8 cellular contexts compared by ENCODE assay signal in the genomic region with DNA sequence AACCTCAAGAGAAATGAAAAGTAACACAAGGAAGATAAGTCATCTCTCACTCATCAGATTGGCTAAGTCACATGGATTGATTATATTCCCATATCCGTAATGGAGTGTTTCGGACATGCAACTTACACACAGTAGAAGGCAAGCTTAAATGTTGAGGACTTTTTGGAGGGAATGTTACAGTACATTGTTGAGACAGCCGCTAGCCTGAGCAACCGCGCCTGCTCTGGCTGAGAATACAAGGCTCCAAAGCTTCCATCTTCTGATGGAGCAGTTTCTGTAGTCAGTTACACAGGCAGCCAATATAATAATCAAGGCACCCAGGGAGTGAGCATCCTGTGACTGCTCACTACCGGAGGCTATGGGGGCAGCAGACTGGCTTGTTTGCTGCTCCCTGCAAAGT. TPM values are rescaled to one million over a fixed set of nuclear protein-coding genes. Genes with fewer than 3 reads are reported as not detected.
DNase-seq lines count a peak whose midpoint lies in the region; ATAC-seq lines count a peak whose summit lies in the region.

No MANE protein-coding gene starts in this region.

- peaks cover 0 to 5% of the 10 kb centered on the region in 2 donors for H3K27me3 Mint-ChIP-seq in T-cell
- no peaks in the 10 kb centered on the region for H3K27me3 Mint-ChIP-seq in stimulated activated memory B cell treated with anti-CD40 and anti-IgM and Interleukin-4, amounts not matched to agents 10 μg/mL and 1 μg/mL and 100 μg/mL, for 72 hours

- no peaks in the 10 kb centered on the region for H3K9me3 Mint-ChIP-seq in T-cell
- no peaks in the 10 kb centered on the region for H3K9me3 Mint-ChIP-seq in stimulated activated memory B cell treated with anti-CD40 and anti-IgM and Interleukin-4, amounts not matched to agents 10 μg/mL and 1 μg/mL and 100 μg/mL, for 72 hours

- H3K36me3 Mint-ChIP-seq in T-cell: no peaks in the 10 kb centered on the region
- no peaks in the 10 kb centered on the region for H3K36me3 Mint-ChIP-seq in stimulated activated memory B cell treated with anti-CD40 and anti-IgM and Interleukin-4, amounts not matched to agents 10 μg/mL and 1 μg/mL and 100 μg/mL, for 72 hours

- POLR2A ChIA-PET in T-cell (lab: Charles Lee): interaction anchor here (0.5 to 0.7 kb wide), 3 partner anchors 131 to 501 kb away, joined by 4 to 7 read pairs (median 4); no protein-coding TSS in a partner anchor

- CTCF ChIA-PET in T-cell (lab: Charles Lee): interaction anchor here (0.5 to 0.6 kb wide), 3 partner anchors 21 to 377 kb away, joined by 3 to 5 read pairs (median 4); no protein-coding TSS in a partner anchor

- peaks cover 23 to 28% (median 25%) of the 10 kb centered on the region in 3 donors for H3K4me1 Mint-ChIP-seq in T-cell
- H3K4me1 Mint-ChIP-seq in stimulated activated memory B cell treated with anti-CD40 and anti-IgM and Interleukin-4, amounts not matched to agents 10 μg/mL and 1 μg/mL and 100 μg/mL, for 72 hours: peaks cover 18% of the 10 kb centered on the region

- peak overlapping the region; percentile 70 to 92 (median 91) for H3K4me3 Mint-ChIP-seq in T-cell
- H3K4me3 Mint-ChIP-seq in stimulated activated memory B cell treated with anti-CD40 and anti-IgM and Interleukin-4, amounts not matched to agents 10 μg/mL and 1 μg/mL and 100 μg/mL, for 72 hours: peak overlapping the region; percentile 76

- peak overlapping the region; percentile 92 to 97 for H3K27ac Mint-ChIP-seq in T-cell
- H3K27ac Mint-ChIP-seq in stimulated activated memory B cell treated with anti-CD40 and anti-IgM and Interleukin-4, amounts not matched to agents 10 μg/mL and 1 μg/mL and 100 μg/mL, for 72 hours: peak overlapping the region; percentile 48

- peak; percentile 65 for DNase-seq in NCI-H748 (lab: John Stamatoyannopoulos, UW; ENCODE audit: unreplicated experiment)
- DNase-seq in NCI-H748 treated with DMSO at 0.1 percent for 48 hours (lab: John Stamatoyannopoulos, UW): no peak
- no peak for DNase-seq in T-cell
- DNase-seq in foreskin melanocyte: peak; percentile 85
- DNase-seq in NCI-H1048 (lab: John Stamatoyannopoulos, UW): no peak
- DNase-seq in HUDEP-2 (lab: John Stamatoyannopoulos, UW; ENCODE audit: unreplicated experiment in 76 of 76): no peak

- ATAC-seq in T-cell (replicated peaks in 1 of 4): no peak
- ATAC-seq in stimulated activated memory B cell treated with anti-CD40 and anti-IgM and Interleukin-4, amounts not matched to agents 10 μg/mL and 1 μg/mL and 100 μg/mL, for 72 hours: no peak
- no peak for ATAC-seq in HG03280 (IDR thresholded peaks at IDR 0.05; ENCODE audit: unreplicated experiment)

RNA-seq across cellular contexts. Expression of a gene that starts 1.0 kb away (rescaled TPM):
- total RNA-seq in T-cell: 10 to 100 TPM; 12.3 to 21.5 (median 17.9) TPM

RNA-seq across cellular contexts. Expression of a gene that starts 40.3 kb away (rescaled TPM):
- total RNA-seq in T-cell: 1 to 10 TPM; 7.6 to 9.8 (median 8.6) TPM

Comparison
In these comparisons a context has a peak if more than half of its experiments do, and no peak if none do; other contexts are left out.
1. DNase-seq: peak in NCI-H748 (single experiment) and foreskin melanocyte (single experiment); none in NCI-H748 treated with DMSO at 0.1 percent for 48 hours (single experiment), T-cell (0 of 34), NCI-H1048 (single experiment) and HUDEP-2 (0 of 76).